1 cellular context compared by ENCODE assay signal in genomic region chr2:86249843-86250402, GRCh38.
TF ChIP-seq lines count a peak whose summit lies in the region.

No MANE protein-coding gene starts in this region.

TF ChIP-seq in GM23338, 12 proteins besides CTCF, POLR2A, EP300 and RAD21 (continued from another document):
- TF ChIP-seq ZNF462 (CRISPR knock-in tag; IDR thresholded peaks at IDR 0.05) (no peak), EZH2phosphoT487 (IDR thresholded peaks at IDR 0.05; ENCODE audit: unreplicated experiment) (no peak), ZNF114 (CRISPR knock-in tag; IDR thresholded peaks at IDR 0.05) (no peak), EZH2 (IDR thresholded peaks at IDR 0.05; ENCODE audit: low read depth, unreplicated experiment) (no peak), POLR2AphosphoS5 (IDR thresholded peaks at IDR 0.05; ENCODE audit: low read depth) (no peak), STAT1 (IDR thresholded peaks at IDR 0.05; ENCODE audit: unreplicated experiment) (no peak), NANOG (IDR thresholded peaks at IDR 0.05; ENCODE audit: borderline replicate concordance) (no peak)
- TF ChIP-seq, protein P1, sequence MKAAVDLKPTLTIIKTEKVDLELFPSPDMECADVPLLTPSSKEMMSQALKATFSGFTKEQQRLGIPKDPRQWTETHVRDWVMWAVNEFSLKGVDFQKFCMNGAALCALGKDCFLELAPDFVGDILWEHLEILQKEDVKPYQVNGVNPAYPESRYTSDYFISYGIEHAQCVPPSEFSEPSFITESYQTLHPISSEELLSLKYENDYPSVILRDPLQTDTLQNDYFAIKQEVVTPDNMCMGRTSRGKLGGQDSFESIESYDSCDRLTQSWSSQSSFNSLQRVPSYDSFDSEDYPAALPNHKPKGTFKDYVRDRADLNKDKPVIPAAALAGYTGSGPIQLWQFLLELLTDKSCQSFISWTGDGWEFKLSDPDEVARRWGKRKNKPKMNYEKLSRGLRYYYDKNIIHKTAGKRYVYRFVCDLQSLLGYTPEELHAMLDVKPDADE (IDR thresholded peaks at IDR 0.05) = no peak
- TF ChIP-seq, protein P2, sequence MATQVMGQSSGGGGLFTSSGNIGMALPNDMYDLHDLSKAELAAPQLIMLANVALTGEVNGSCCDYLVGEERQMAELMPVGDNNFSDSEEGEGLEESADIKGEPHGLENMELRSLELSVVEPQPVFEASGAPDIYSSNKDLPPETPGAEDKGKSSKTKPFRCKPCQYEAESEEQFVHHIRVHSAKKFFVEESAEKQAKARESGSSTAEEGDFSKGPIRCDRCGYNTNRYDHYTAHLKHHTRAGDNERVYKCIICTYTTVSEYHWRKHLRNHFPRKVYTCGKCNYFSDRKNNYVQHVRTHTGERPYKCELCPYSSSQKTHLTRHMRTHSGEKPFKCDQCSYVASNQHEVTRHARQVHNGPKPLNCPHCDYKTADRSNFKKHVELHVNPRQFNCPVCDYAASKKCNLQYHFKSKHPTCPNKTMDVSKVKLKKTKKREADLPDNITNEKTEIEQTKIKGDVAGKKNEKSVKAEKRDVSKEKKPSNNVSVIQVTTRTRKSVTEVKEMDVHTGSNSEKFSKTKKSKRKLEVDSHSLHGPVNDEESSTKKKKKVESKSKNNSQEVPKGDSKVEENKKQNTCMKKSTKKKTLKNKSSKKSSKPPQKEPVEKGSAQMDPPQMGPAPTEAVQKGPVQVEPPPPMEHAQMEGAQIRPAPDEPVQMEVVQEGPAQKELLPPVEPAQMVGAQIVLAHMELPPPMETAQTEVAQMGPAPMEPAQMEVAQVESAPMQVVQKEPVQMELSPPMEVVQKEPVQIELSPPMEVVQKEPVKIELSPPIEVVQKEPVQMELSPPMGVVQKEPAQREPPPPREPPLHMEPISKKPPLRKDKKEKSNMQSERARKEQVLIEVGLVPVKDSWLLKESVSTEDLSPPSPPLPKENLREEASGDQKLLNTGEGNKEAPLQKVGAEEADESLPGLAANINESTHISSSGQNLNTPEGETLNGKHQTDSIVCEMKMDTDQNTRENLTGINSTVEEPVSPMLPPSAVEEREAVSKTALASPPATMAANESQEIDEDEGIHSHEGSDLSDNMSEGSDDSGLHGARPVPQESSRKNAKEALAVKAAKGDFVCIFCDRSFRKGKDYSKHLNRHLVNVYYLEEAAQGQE (IDR thresholded peaks at IDR 0.05; ENCODE audit: unreplicated experiment) = no peak
